ENCODE assay signal across 2 cellular contexts in the genomic region with DNA sequence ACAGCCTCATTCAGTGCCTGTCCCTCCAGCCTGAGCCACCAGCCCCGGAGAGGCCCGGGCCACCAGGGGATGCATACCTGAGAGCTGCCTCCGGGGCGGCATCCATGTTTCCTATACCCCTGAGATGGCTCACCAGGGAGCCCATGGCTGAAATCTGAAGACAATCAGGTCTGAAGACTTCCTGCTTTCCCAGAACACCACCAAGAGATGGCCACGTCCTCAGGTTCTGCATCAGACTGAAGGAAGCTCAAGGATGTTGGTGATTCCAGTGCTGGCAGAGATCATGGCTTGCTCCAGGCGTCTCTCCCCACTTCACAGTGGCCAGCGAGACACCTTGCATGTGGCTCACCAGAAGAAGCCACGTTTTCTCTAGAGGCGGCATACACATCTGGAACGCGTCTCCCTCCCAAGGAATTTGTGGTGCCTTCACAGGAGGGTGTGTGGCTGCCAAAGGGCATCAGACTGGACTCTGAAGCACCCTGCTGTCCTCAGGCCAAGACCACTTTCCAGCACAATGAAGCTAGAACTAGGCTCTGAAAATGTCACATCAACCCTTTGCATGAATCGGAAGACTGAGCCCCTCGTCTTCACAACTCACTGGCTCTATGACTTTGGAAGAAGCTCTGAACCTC.
TF ChIP-seq lines count a peak whose summit lies in the region.

No MANE protein-coding gene starts in this region.

TF ChIP-seq in HCT116, 20 proteins besides CTCF, POLR2A, EP300 and RAD21:
- no peak for TF ChIP-seq POLR2AphosphoS5 (IDR thresholded peaks at IDR 0.05; ENCODE audit: low read depth, low read length)
- TF ChIP-seq FOSL1 (IDR thresholded peaks at IDR 0.05; ENCODE audit: low read depth), result no peak
- TF ChIP-seq ELF1 (IDR thresholded peaks at IDR 0.05; ENCODE audit: borderline replicate concordance, low read depth), result no peak
- no peak for TF ChIP-seq ZNF274 (IDR thresholded peaks at IDR 0.05; ENCODE audit: low read depth, low read length)
- no peak for TF ChIP-seq CEBPB (IDR thresholded peaks at IDR 0.05; ENCODE audit: low read depth)

TF ChIP-seq in H1, 55 proteins besides CTCF, POLR2A, EP300 and RAD21:
- TF ChIP-seq, protein P1, sequence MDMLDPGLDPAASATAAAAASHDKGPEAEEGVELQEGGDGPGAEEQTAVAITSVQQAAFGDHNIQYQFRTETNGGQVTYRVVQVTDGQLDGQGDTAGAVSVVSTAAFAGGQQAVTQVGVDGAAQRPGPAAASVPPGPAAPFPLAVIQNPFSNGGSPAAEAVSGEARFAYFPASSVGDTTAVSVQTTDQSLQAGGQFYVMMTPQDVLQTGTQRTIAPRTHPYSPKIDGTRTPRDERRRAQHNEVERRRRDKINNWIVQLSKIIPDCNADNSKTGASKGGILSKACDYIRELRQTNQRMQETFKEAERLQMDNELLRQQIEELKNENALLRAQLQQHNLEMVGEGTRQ (IDR thresholded peaks at IDR 0.05; ENCODE audit: low read length), result no peak
- peak; percentile 69; the same call in 1 of the 2 replicates for TF ChIP-seq YY1 (IDR thresholded peaks at IDR 0.05; ENCODE audit: low read depth, low read length)
